ENCODE assay signal across 1 cellular context in the genomic region with DNA sequence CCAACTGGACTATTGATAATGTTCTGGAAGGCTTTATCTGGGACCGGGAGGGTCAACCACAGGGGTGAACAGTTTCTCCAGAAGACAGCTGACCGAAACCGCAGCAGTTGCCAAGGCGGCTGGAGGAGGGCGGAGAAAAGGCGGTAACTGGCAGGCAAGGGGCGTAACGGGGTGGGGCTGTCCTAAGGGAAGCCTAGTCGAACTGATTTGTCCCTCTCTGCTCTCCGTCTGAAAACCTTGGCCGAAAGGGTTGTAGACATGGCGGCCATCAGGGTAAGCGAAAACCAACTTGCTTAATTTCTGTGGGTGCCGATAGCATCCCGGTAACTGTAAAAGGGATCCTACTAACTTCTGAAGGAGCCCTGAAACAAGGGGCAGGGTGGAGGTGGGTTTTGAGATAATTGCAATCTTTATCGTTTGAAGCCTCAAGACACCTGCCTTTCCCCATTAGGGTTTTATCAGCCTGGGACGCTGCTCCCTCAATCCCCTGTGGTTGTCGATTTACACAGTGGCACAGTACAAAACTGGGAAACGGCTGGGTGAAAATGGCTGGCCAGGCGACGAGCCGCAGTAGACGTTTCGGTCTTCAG.
TF ChIP-seq lines count a peak whose summit lies in the region.

A gene with protein sequence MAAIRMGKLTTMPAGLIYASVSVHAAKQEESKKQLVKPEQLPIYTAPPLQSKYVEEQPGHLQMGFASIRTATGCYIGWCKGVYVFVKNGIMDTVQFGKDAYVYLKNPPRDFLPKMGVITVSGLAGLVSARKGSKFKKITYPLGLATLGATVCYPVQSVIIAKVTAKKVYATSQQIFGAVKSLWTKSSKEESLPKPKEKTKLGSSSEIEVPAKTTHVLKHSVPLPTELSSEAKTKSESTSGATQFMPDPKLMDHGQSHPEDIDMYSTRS (plus strand): TSS at position 223 of the 590 bp plus-strand sequence. CDS start 36 bp downstream, at position 259.

TF ChIP-seq in HepG2, 621 proteins besides CTCF, POLR2A, EP300 and RAD21 (continued from another document and continues in another):
- no peak for TF ChIP-seq JDP2 (CRISPR knock-in tag; IDR thresholded peaks at IDR 0.05; ENCODE audit: borderline replicate concordance)
- no peak for TF ChIP-seq HNRNPUL1 (IDR thresholded peaks at IDR 0.05; ENCODE audit: low read depth, low read length)
- TF ChIP-seq HDAC6 (IDR thresholded peaks at IDR 0.05; ENCODE audit: low read depth, low read length) = no peak
- no peak for TF ChIP-seq ZNF180 (CRISPR knock-in tag; IDR thresholded peaks at IDR 0.05; ENCODE audit: borderline replicate concordance, low read depth)
- TF ChIP-seq MATR3 (CRISPR knock-in tag; IDR thresholded peaks at IDR 0.05) = no peak
- no peak for TF ChIP-seq ZNF24 (IDR thresholded peaks at IDR 0.05)
- TF ChIP-seq, protein P1, sequence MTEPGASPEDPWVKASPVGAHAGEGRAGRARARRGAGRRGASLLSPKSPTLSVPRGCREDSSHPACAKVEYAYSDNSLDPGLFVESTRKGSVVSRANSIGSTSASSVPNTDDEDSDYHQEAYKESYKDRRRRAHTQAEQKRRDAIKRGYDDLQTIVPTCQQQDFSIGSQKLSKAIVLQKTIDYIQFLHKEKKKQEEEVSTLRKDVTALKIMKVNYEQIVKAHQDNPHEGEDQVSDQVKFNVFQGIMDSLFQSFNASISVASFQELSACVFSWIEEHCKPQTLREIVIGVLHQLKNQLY (CRISPR knock-in tag; IDR thresholded peaks at IDR 0.05) = no peak
- no peak for TF ChIP-seq ZNF660 (CRISPR knock-in tag; IDR thresholded peaks at IDR 0.05; ENCODE audit: borderline replicate concordance, low read depth)
- no peak for TF ChIP-seq REXO4 (CRISPR knock-in tag; IDR thresholded peaks at IDR 0.05; ENCODE audit: borderline replicate concordance)
- no peak for TF ChIP-seq MBD4 (IDR thresholded peaks at IDR 0.05; ENCODE audit: borderline replicate concordance, low read length)
- TF ChIP-seq ZNF850 (CRISPR knock-in tag; conservative IDR thresholded peaks at IDR 0.05) = no peak
- no peak for TF ChIP-seq ZNF292 (CRISPR knock-in tag; IDR thresholded peaks at IDR 0.05; ENCODE audit: borderline replicate concordance, low read depth)
- TF ChIP-seq, protein P2, sequence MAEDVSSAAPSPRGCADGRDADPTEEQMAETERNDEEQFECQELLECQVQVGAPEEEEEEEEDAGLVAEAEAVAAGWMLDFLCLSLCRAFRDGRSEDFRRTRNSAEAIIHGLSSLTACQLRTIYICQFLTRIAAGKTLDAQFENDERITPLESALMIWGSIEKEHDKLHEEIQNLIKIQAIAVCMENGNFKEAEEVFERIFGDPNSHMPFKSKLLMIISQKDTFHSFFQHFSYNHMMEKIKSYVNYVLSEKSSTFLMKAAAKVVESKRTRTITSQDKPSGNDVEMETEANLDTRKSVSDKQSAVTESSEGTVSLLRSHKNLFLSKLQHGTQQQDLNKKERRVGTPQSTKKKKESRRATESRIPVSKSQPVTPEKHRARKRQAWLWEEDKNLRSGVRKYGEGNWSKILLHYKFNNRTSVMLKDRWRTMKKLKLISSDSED (CRISPR knock-in tag; IDR thresholded peaks at IDR 0.05) = no peak
- TF ChIP-seq HNF4A (CRISPR knock-in tag; IDR thresholded peaks at IDR 0.05) = no peak
- TF ChIP-seq, protein P3, sequence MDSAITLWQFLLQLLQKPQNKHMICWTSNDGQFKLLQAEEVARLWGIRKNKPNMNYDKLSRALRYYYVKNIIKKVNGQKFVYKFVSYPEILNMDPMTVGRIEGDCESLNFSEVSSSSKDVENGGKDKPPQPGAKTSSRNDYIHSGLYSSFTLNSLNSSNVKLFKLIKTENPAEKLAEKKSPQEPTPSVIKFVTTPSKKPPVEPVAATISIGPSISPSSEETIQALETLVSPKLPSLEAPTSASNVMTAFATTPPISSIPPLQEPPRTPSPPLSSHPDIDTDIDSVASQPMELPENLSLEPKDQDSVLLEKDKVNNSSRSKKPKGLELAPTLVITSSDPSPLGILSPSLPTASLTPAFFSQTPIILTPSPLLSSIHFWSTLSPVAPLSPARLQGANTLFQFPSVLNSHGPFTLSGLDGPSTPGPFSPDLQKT (CRISPR knock-in tag; IDR thresholded peaks at IDR 0.05; ENCODE audit: borderline replicate concordance) = no peak
- no peak for TF ChIP-seq ZNF205 (CRISPR knock-in tag; IDR thresholded peaks at IDR 0.05)
- no peak for TF ChIP-seq NKX3-1 (CRISPR knock-in tag; IDR thresholded peaks at IDR 0.05)
- no peak for TF ChIP-seq MXD4 (CRISPR knock-in tag; IDR thresholded peaks at IDR 0.05)
- TF ChIP-seq ZNF790 (CRISPR knock-in tag; IDR thresholded peaks at IDR 0.05; ENCODE audit: borderline replicate concordance) = no peak
- no peak for TF ChIP-seq ZNF550 (CRISPR knock-in tag; IDR thresholded peaks at IDR 0.05; ENCODE audit: borderline replicate concordance)
- TF ChIP-seq ZNF766 (CRISPR knock-in tag; IDR thresholded peaks at IDR 0.05; ENCODE audit: borderline replicate concordance) = no peak
- no peak for TF ChIP-seq NFIC (IDR thresholded peaks at IDR 0.05; ENCODE audit: low read length)
- TF ChIP-seq YEATS4 (CRISPR knock-in tag; IDR thresholded peaks at IDR 0.05; ENCODE audit: borderline replicate concordance) = peak; percentile 71; the same call in 1 of the 2 replicates
- TF ChIP-seq ZFP36L2 (CRISPR knock-in tag; IDR thresholded peaks at IDR 0.05) = no peak
- TF ChIP-seq HOXD1 (CRISPR knock-in tag; IDR thresholded peaks at IDR 0.05) = no peak
- no peak for TF ChIP-seq SMAD9 (CRISPR knock-in tag; IDR thresholded peaks at IDR 0.05)
- peak; percentile 89 for TF ChIP-seq YY1 (IDR thresholded peaks at IDR 0.05; ENCODE audit: insufficient read depth, insufficient replicate concordance, low read depth, low read length)
- TF ChIP-seq ZNF629 (CRISPR knock-in tag; conservative IDR thresholded peaks at IDR 0.05) = no peak
- TF ChIP-seq, protein P4, sequence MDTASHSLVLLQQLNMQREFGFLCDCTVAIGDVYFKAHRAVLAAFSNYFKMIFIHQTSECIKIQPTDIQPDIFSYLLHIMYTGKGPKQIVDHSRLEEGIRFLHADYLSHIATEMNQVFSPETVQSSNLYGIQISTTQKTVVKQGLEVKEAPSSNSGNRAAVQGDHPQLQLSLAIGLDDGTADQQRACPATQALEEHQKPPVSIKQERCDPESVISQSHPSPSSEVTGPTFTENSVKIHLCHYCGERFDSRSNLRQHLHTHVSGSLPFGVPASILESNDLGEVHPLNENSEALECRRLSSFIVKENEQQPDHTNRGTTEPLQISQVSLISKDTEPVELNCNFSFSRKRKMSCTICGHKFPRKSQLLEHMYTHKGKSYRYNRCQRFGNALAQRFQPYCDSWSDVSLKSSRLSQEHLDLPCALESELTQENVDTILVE (CRISPR knock-in tag; IDR thresholded peaks at IDR 0.05) = no peak
- TF ChIP-seq, protein P5, sequence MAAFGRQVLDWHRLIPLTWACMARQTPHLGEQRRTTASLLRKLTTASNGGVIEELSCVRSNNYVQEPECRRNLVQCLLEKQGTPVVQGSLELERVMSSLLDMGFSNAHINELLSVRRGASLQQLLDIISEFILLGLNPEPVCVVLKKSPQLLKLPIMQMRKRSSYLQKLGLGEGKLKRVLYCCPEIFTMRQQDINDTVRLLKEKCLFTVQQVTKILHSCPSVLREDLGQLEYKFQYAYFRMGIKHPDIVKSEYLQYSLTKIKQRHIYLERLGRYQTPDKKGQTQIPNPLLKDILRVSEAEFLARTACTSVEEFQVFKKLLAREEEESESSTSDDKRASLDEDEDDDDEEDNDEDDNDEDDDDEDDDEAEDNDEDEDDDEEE (CRISPR knock-in tag; IDR thresholded peaks at IDR 0.05) = no peak
- TF ChIP-seq SNAI1 (CRISPR knock-in tag; IDR thresholded peaks at IDR 0.05; ENCODE audit: borderline replicate concordance) = no peak
- TF ChIP-seq THYN1 (CRISPR knock-in tag; IDR thresholded peaks at IDR 0.05; ENCODE audit: borderline replicate concordance, low read depth) = no peak
- peak; percentile 80 for TF ChIP-seq SP5 (CRISPR knock-in tag; IDR thresholded peaks at IDR 0.05; ENCODE audit: borderline replicate concordance, low read depth)
- no peak for TF ChIP-seq NCOA1 (CRISPR knock-in tag; IDR thresholded peaks at IDR 0.05)
- TF ChIP-seq ZNF333 (CRISPR knock-in tag; IDR thresholded peaks at IDR 0.05; ENCODE audit: borderline replicate concordance) = no peak
- TF ChIP-seq, protein P6, sequence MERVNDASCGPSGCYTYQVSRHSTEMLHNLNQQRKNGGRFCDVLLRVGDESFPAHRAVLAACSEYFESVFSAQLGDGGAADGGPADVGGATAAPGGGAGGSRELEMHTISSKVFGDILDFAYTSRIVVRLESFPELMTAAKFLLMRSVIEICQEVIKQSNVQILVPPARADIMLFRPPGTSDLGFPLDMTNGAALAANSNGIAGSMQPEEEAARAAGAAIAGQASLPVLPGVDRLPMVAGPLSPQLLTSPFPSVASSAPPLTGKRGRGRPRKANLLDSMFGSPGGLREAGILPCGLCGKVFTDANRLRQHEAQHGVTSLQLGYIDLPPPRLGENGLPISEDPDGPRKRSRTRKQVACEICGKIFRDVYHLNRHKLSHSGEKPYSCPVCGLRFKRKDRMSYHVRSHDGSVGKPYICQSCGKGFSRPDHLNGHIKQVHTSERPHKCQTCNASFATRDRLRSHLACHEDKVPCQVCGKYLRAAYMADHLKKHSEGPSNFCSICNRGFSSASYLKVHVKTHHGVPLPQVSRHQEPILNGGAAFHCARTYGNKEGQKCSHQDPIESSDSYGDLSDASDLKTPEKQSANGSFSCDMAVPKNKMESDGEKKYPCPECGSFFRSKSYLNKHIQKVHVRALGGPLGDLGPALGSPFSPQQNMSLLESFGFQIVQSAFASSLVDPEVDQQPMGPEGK (CRISPR knock-in tag; IDR thresholded peaks at IDR 0.05) = no peak
- no peak for TF ChIP-seq ZNF354B (CRISPR knock-in tag; IDR thresholded peaks at IDR 0.05)
- no peak for TF ChIP-seq HOXA7 (CRISPR knock-in tag; IDR thresholded peaks at IDR 0.05)
- TF ChIP-seq ZFX (CRISPR knock-in tag; IDR thresholded peaks at IDR 0.05; ENCODE audit: low read depth) = peak; percentile 17; the same call in 1 of the 2 replicates
- TF ChIP-seq, protein P7, sequence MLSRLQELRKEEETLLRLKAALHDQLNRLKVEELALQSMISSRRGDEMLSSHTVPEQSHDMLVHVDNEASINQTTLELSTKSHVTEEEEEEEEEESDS (CRISPR knock-in tag; IDR thresholded peaks at IDR 0.05; ENCODE audit: borderline replicate concordance) = no peak
- no peak for TF ChIP-seq ZNF556 (CRISPR knock-in tag; IDR thresholded peaks at IDR 0.05; ENCODE audit: borderline replicate concordance)
- TF ChIP-seq, protein P8, sequence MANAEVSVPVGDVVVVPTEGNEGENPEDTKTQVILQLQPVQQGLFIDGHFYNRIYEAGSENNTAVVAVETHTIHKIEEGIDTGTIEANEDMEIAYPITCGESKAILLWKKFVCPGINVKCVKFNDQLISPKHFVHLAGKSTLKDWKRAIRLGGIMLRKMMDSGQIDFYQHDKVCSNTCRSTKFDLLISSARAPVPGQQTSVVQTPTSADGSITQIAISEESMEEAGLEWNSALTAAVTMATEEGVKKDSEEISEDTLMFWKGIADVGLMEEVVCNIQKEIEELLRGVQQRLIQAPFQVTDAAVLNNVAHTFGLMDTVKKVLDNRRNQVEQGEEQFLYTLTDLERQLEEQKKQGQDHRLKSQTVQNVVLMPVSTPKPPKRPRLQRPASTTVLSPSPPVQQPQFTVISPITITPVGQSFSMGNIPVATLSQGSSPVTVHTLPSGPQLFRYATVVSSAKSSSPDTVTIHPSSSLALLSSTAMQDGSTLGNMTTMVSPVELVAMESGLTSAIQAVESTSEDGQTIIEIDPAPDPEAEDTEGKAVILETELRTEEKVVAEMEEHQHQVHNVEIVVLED (CRISPR knock-in tag; IDR thresholded peaks at IDR 0.05; ENCODE audit: borderline replicate concordance) = no peak
- no peak for TF ChIP-seq XBP1 (CRISPR knock-in tag; IDR thresholded peaks at IDR 0.05)
- no peak for TF ChIP-seq CEBPG (CRISPR knock-in tag; IDR thresholded peaks at IDR 0.05)
- TF ChIP-seq, protein P9, sequence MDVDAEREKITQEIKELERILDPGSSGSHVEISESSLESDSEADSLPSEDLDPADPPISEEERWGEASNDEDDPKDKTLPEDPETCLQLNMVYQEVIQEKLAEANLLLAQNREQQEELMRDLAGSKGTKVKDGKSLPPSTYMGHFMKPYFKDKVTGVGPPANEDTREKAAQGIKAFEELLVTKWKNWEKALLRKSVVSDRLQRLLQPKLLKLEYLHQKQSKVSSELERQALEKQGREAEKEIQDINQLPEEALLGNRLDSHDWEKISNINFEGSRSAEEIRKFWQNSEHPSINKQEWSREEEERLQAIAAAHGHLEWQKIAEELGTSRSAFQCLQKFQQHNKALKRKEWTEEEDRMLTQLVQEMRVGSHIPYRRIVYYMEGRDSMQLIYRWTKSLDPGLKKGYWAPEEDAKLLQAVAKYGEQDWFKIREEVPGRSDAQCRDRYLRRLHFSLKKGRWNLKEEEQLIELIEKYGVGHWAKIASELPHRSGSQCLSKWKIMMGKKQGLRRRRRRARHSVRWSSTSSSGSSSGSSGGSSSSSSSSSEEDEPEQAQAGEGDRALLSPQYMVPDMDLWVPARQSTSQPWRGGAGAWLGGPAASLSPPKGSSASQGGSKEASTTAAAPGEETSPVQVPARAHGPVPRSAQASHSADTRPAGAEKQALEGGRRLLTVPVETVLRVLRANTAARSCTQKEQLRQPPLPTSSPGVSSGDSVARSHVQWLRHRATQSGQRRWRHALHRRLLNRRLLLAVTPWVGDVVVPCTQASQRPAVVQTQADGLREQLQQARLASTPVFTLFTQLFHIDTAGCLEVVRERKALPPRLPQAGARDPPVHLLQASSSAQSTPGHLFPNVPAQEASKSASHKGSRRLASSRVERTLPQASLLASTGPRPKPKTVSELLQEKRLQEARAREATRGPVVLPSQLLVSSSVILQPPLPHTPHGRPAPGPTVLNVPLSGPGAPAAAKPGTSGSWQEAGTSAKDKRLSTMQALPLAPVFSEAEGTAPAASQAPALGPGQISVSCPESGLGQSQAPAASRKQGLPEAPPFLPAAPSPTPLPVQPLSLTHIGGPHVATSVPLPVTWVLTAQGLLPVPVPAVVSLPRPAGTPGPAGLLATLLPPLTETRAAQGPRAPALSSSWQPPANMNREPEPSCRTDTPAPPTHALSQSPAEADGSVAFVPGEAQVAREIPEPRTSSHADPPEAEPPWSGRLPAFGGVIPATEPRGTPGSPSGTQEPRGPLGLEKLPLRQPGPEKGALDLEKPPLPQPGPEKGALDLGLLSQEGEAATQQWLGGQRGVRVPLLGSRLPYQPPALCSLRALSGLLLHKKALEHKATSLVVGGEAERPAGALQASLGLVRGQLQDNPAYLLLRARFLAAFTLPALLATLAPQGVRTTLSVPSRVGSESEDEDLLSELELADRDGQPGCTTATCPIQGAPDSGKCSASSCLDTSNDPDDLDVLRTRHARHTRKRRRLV (CRISPR knock-in tag; IDR thresholded peaks at IDR 0.05) = no peak
- no peak for TF ChIP-seq KAT7 (CRISPR knock-in tag; IDR thresholded peaks at IDR 0.05; ENCODE audit: borderline replicate concordance)
- peak; percentile 67 for TF ChIP-seq POLR2G (IDR thresholded peaks at IDR 0.05; ENCODE audit: low read depth, low read length)
- TF ChIP-seq ZFP41 (CRISPR knock-in tag; IDR thresholded peaks at IDR 0.05; ENCODE audit: borderline replicate concordance) = no peak
- no peak for TF ChIP-seq ZNF510 (CRISPR knock-in tag; IDR thresholded peaks at IDR 0.05; ENCODE audit: low read depth)
- TF ChIP-seq IKZF4 (CRISPR knock-in tag; IDR thresholded peaks at IDR 0.05; ENCODE audit: borderline replicate concordance, low read depth, not compliant biosample characterization) = no peak
- TF ChIP-seq POLR2AphosphoS5 (IDR thresholded peaks at IDR 0.05; ENCODE audit: low read depth, low read length) = peak; percentile 65
- TF ChIP-seq KMT2B (CRISPR knock-in tag; IDR thresholded peaks at IDR 0.05) = peak; percentile 66; the same call in 1 of the 2 replicates
- TF ChIP-seq BORCS8-MEF2B (CRISPR knock-in tag; IDR thresholded peaks at IDR 0.05) = no peak
- no peak for TF ChIP-seq IRF2 (CRISPR knock-in tag; IDR thresholded peaks at IDR 0.05)
- peak; percentile 37; the same call in 1 of the 2 replicates for TF ChIP-seq FOXK1 (CRISPR knock-in tag; IDR thresholded peaks at IDR 0.05; ENCODE audit: borderline replicate concordance, low read depth)
- TF ChIP-seq POGZ (CRISPR knock-in tag; IDR thresholded peaks at IDR 0.05) = 0 out of 2 replicates have a peak, but pooled peaks have one; percentile 17
